In genomic region chr5:173893192-173893561, GRCh38 we compare ENCODE assay signal across 1 cellular context.
TF ChIP-seq lines count a peak whose summit lies in the region.

No MANE protein-coding gene starts in this region.

TF ChIP-seq in HepG2, 621 proteins besides CTCF, POLR2A, EP300 and RAD21:
- TF ChIP-seq ZNF121 (CRISPR knock-in tag; IDR thresholded peaks at IDR 0.05) (peak; percentile 80), ZNF558 (CRISPR knock-in tag; IDR thresholded peaks at IDR 0.05; ENCODE audit: borderline replicate concordance) (no peak)
